In genomic region chr3:177569823-177570657, GRCh38 we compare ENCODE assay signal across 18 cellular contexts.
DNase-seq lines count a peak whose midpoint lies in the region; ATAC-seq, FAIRE-seq and TF ChIP-seq lines count a peak whose summit lies in the region.
"Had no signal": no experiment of that assay in that cellular context is flagged by ENCODE, and none has a peak within 500 bp of the region (broad histone marks: within the 10 kb centered on the region; RNA-seq: fewer than 3 reads in every experiment).

No MANE protein-coding gene starts in this region.

- ATAC-seq in WTC11: peak; percentile 48
- ATAC-seq in naive thymus-derived CD4-positive, alpha-beta T cell: peak; percentile 52
- no peak for ATAC-seq in GM21526 (IDR thresholded peaks at IDR 0.05; ENCODE audit: low FRiP score, unreplicated experiment)

- no peaks in the 10 kb centered on the region for H3K27me3 ChIP-seq in naive thymus-derived CD4-positive, alpha-beta T cell (ENCODE audit: control insufficient read depth in 2 of 2, insufficient read depth in 2 of 2, low read length in 2 of 2)
- H3K27me3 ChIP-seq: Peyer's patch, spleen, transverse colon had no signal

- no peaks in the 10 kb centered on the region for H3K36me3 ChIP-seq in naive thymus-derived CD4-positive, alpha-beta T cell (ENCODE audit: control insufficient read depth in 2 of 3, insufficient read depth in 3 of 3, low read length in 3 of 3)
- H3K36me3 ChIP-seq in kidney (ENCODE audit: control insufficient read depth in 1 of 2, insufficient read depth in 2 of 2, low read length in 2 of 2): no peaks in the 10 kb centered on the region
- H3K36me3 ChIP-seq: Peyer's patch, spleen, transverse colon had no signal

- H3K36me3 Mint-ChIP-seq in WTC11: peaks cover 11% of the 10 kb centered on the region
- H3K36me3 Mint-ChIP-seq in naive thymus-derived CD4-positive, alpha-beta T cell: no peaks in the 10 kb centered on the region
- H3K36me3 Mint-ChIP-seq in activated CD4-positive, alpha-beta T cell treated with anti-CD3 and anti-CD28 coated beads, Interleukin-2, amount 10 ng/mL, durations not matched to agents 24 days and 14 days (ENCODE audit: low read depth): no peaks in the 10 kb centered on the region
- H3K36me3 Mint-ChIP-seq: activated naive CD8-positive, alpha-beta T cell treated with anti-CD3 and anti-CD28 coated beads for 36 hours had no signal

- peaks cover 17% of the 10 kb centered on the region for H3K9me3 Mint-ChIP-seq in WTC11
- H3K9me3 Mint-ChIP-seq in naive thymus-derived CD4-positive, alpha-beta T cell: peaks cover 0 to 5% (median 0%) of the 10 kb centered on the region in 11 donors
- H3K9me3 Mint-ChIP-seq in activated CD4-positive, alpha-beta T cell treated with anti-CD3 and anti-CD28 coated beads, Interleukin-2, amount 10 ng/mL, durations not matched to agents 24 days and 14 days: no peaks in the 10 kb centered on the region
- H3K9me3 Mint-ChIP-seq: activated naive CD8-positive, alpha-beta T cell treated with anti-CD3 and anti-CD28 coated beads for 36 hours had no signal

- no peak overlapping the region for H3K4me3 ChIP-seq in naive thymus-derived CD4-positive, alpha-beta T cell (ENCODE audit: low read length)
- no peak overlapping the region for H3K4me3 ChIP-seq in kidney (ENCODE audit: low read length in 2 of 2)
- H3K4me3 ChIP-seq: Peyer's patch, spleen, transverse colon had no signal

- no peaks in the 10 kb centered on the region for H3K9me3 ChIP-seq in naive thymus-derived CD4-positive, alpha-beta T cell (ENCODE audit: control insufficient read depth in 2 of 3, low read length in 3 of 3)
- H3K9me3 ChIP-seq in kidney (ENCODE audit: control insufficient read depth in 1 of 2, low read length in 2 of 2): no peaks in the 10 kb centered on the region
- H3K9me3 ChIP-seq: Peyer's patch, spleen, transverse colon had no signal

- no peak overlapping the region for H3K4me3 Mint-ChIP-seq in WTC11
- H3K4me3 Mint-ChIP-seq in naive thymus-derived CD4-positive, alpha-beta T cell: no peak overlapping the region
- no peak overlapping the region for H3K4me3 Mint-ChIP-seq in activated CD4-positive, alpha-beta T cell treated with anti-CD3 and anti-CD28 coated beads, Interleukin-2, amount 10 ng/mL, durations not matched to agents 24 days and 14 days
- H3K4me3 Mint-ChIP-seq: activated naive CD8-positive, alpha-beta T cell treated with anti-CD3 and anti-CD28 coated beads for 36 hours; H9; nephron progenitor cell had no signal

- CTCF ChIA-PET in WTC11 (lab: Charles Lee): no interaction called here
- CTCF ChIA-PET in naive thymus-derived CD4-positive, alpha-beta T cell (lab: Charles Lee): no interaction called here
- CTCF ChIA-PET in RWPE1 (lab: Yijun Ruan, JAX): no interaction called here

- peaks cover 43% of the 10 kb centered on the region for H3K4me1 Mint-ChIP-seq in WTC11
- H3K4me1 Mint-ChIP-seq in naive thymus-derived CD4-positive, alpha-beta T cell: peaks cover 0 to 11% (median 5%) of the 10 kb centered on the region in 7 donors
- no peaks in the 10 kb centered on the region for H3K4me1 Mint-ChIP-seq in activated CD4-positive, alpha-beta T cell treated with anti-CD3 and anti-CD28 coated beads, Interleukin-2, amount 10 ng/mL, durations not matched to agents 24 days and 14 days
- H3K4me1 Mint-ChIP-seq: activated naive CD8-positive, alpha-beta T cell treated with anti-CD3 and anti-CD28 coated beads for 36 hours had no signal

- H3K4me1 ChIP-seq in naive thymus-derived CD4-positive, alpha-beta T cell (ENCODE audit: control insufficient read depth in 2 of 2, insufficient read depth in 2 of 2, low read length in 2 of 2): no peaks in the 10 kb centered on the region
- no peaks in the 10 kb centered on the region for H3K4me1 ChIP-seq in kidney (ENCODE audit: control insufficient read depth in 1 of 2, insufficient read depth in 1 of 2, low read depth in 1 of 2, low read length in 2 of 2)
- H3K4me1 ChIP-seq: Peyer's patch had no signal

- DNase-seq in EH (ENCODE audit: low read depth): peak; percentile 62
- DNase-seq in NAMALWA (ENCODE audit: low spot score): peak; percentile 20
- DNase-seq in WTC11 (ENCODE audit: low spot score): no peak
- no peak for DNase-seq in naive thymus-derived CD4-positive, alpha-beta T cell
- no peak for DNase-seq in activated CD4-positive, alpha-beta T cell treated with anti-CD3 and anti-CD28 coated beads, Interleukin-2, amount 10 ng/mL, durations not matched to agents 24 days and 14 days
- DNase-seq in RWPE1 (ENCODE audit: low spot score): no peak
- no peak for DNase-seq in kidney
- DNase-seq: activated CD8-positive, alpha-beta memory T cell treated with anti-CD3 and anti-CD28 coated beads for 24 hours; activated naive CD8-positive, alpha-beta T cell treated with anti-CD3 and anti-CD28 coated beads for 36 hours; H9; islet precursor cell; nephron progenitor cell; Peyer's patch; spleen; T-helper 9 cell; transverse colon had no signal

- H3K9ac ChIP-seq in kidney (ENCODE audit: low read length in 2 of 2): no peak overlapping the region

- no peak for FAIRE-seq in kidney (lab: Jason Lieb, UNC)
- FAIRE-seq: GM12891 had no signal

- no peak overlapping the region for H3K27ac ChIP-seq in naive thymus-derived CD4-positive, alpha-beta T cell (ENCODE audit: low read depth, low read length)
- H3K27ac ChIP-seq in RWPE1 (no peak overlapping the region), kidney (ENCODE audit: low read depth in 2 of 2, low read length in 2 of 2) (no peak overlapping the region)
- H3K27ac ChIP-seq: Peyer's patch, transverse colon had no signal

- intact Hi-C loops in naive thymus-derived CD4-positive, alpha-beta T cell (cut with micrococcal nuclease): loop anchor here in 1 of 2 donors (2.0 kb wide), 1 partner anchor 15 kb away; no protein-coding TSS in a partner anchor
- intact Hi-C loops in activated CD4-positive, alpha-beta T cell treated with anti-CD3 and anti-CD28 coated beads, Interleukin-2, amount 10 ng/mL, durations not matched to agents 24 days and 14 days (cut with micrococcal nuclease): no loop called here
- intact Hi-C loops in kidney (cut with DNase I): no loop called here

- POLR2A ChIA-PET in WTC11 (lab: Charles Lee): no interaction called here
- POLR2A ChIA-PET in naive thymus-derived CD4-positive, alpha-beta T cell (lab: Charles Lee): no interaction called here
- POLR2A ChIA-PET in RWPE1 (lab: Yijun Ruan, JAX; ENCODE audit: low non-redundant PET): no interaction called here

- TF ChIP-seq CTCF in WTC11 (IDR thresholded peaks at IDR 0.05) (no peak), RWPE1 (conservative IDR thresholded peaks at IDR 0.05; ENCODE audit: low read depth) (no peak), kidney (IDR thresholded peaks at IDR 0.05; ENCODE audit: borderline replicate concordance, extremely low read depth, insufficient read depth) (no peak)

- no peak overlapping the region for H3K27ac Mint-ChIP-seq in WTC11
- no peak overlapping the region for H3K27ac Mint-ChIP-seq in naive thymus-derived CD4-positive, alpha-beta T cell
- H3K27ac Mint-ChIP-seq in activated CD4-positive, alpha-beta T cell treated with anti-CD3 and anti-CD28 coated beads, Interleukin-2, amount 10 ng/mL, durations not matched to agents 24 days and 14 days: no peak overlapping the region
- H3K27ac Mint-ChIP-seq: activated naive CD8-positive, alpha-beta T cell treated with anti-CD3 and anti-CD28 coated beads for 36 hours; H9 had no signal

- H3K27me3 Mint-ChIP-seq in WTC11 (ENCODE audit: low read depth): no peaks in the 10 kb centered on the region
- H3K27me3 Mint-ChIP-seq in naive thymus-derived CD4-positive, alpha-beta T cell: no peaks in the 10 kb centered on the region
- H3K27me3 Mint-ChIP-seq in activated CD4-positive, alpha-beta T cell treated with anti-CD3 and anti-CD28 coated beads, Interleukin-2, amount 10 ng/mL, durations not matched to agents 24 days and 14 days: no peaks in the 10 kb centered on the region
- H3K27me3 Mint-ChIP-seq: activated naive CD8-positive, alpha-beta T cell treated with anti-CD3 and anti-CD28 coated beads for 36 hours had no signal

TF ChIP-seq in WTC11, 78 proteins besides CTCF, POLR2A, EP300 and RAD21:
- TF ChIP-seq GTF2I (CRISPR knock-in tag; conservative IDR thresholded peaks at IDR 0.05) (no peak), ZNF232 (CRISPR knock-in tag; IDR thresholded peaks at IDR 0.05) (0 out of 2 replicates have a peak, but pooled peaks have one; percentile 16)

Comparison
In these comparisons a context has a peak if more than half of its experiments do, and no peak if none do; other contexts are left out.
1. DNase-seq: peak in EH (single experiment) and NAMALWA (single experiment); none in WTC11 (single experiment), naive thymus-derived CD4-positive, alpha-beta T cell (0 of 9), activated CD4-positive, alpha-beta T cell treated with anti-CD3 and anti-CD28 coated beads, Interleukin-2, amount 10 ng/mL, durations not matched to agents 24 days and 14 days (single experiment), RWPE1 (single experiment) and kidney (single experiment).